11 cellular contexts compared by ENCODE assay signal in genomic region chr1:54277451-54278355, GRCh38.
DNase-seq lines count a peak whose midpoint lies in the region; ATAC-seq and TF ChIP-seq lines count a peak whose summit lies in the region.
"Had no signal": no experiment of that assay in that cellular context is flagged by ENCODE, and none has a peak within 500 bp of the region (broad histone marks: within the 10 kb centered on the region; RNA-seq: fewer than 3 reads in every experiment).

No MANE protein-coding gene starts in this region.

- no peaks in the 10 kb centered on the region for H3K9me3 Mint-ChIP-seq in HFFc6
- no peaks in the 10 kb centered on the region for H3K9me3 Mint-ChIP-seq in natural killer cell

- H3K27ac ChIP-seq in cingulate gyrus (ENCODE audit: low read depth, low read length): peak overlapping the region; percentile 78
- H3K27ac ChIP-seq: foreskin keratinocyte had no signal

- ATAC-seq in natural killer cell: no peak
- ATAC-seq: foreskin keratinocyte had no signal

- H3K27me3 Mint-ChIP-seq in HFFc6 (ENCODE audit: insufficient read depth): peaks cover 5% of the 10 kb centered on the region; the same call in 1 of the 2 replicates
- no peaks in the 10 kb centered on the region for H3K27me3 Mint-ChIP-seq in natural killer cell (ENCODE audit: low read depth in 2 of 2)

- TF ChIP-seq CTCF in AG10803 (conservative IDR thresholded peaks at IDR 0.05; ENCODE audit: low read length): peak; percentile 16; the same call in 1 of the 2 replicates
- no peak; the same call in 1 of the 2 replicates for TF ChIP-seq CTCF in HFFc6 (IDR thresholded peaks at IDR 0.05)
- no peak for TF ChIP-seq CTCF in natural killer cell (IDR thresholded peaks at IDR 0.05)

- H3K4me3 ChIP-seq in AG10803 (ENCODE audit: low read length): no peak overlapping the region

- intact Hi-C loops in natural killer cell (cut with micrococcal nuclease): no loop called here
- intact Hi-C loops in posterior cingulate gyrus (cut with DNase I): no loop called here

- H3K4me1 Mint-ChIP-seq in HFFc6 (ENCODE audit: low read depth) (peaks cover 71% of the 10 kb centered on the region), natural killer cell (peaks cover 58 to 60% of the 10 kb centered on the region in 2 donors)

- DNase-seq in AG10803 (ENCODE audit: low read depth) (peak; percentile 46), HFFc6 (no peak), natural killer cell (no peak), posterior cingulate gyrus (no peak), iPS-NIHi11 (ENCODE audit: low spot score) (no peak), HuH-7 (ENCODE audit: low spot score) (no peak), cerebellar cortex (ENCODE audit: low spot score) (no peak)
- DNase-seq: activated CD4-positive, alpha-beta T cell treated with anti-CD3 and anti-CD28 coated beads for 1 hour; foreskin keratinocyte; NCI-H1417 treated with DMSO at 0.1 percent for 48 hours had no signal

- H3K27ac Mint-ChIP-seq in HFFc6 (peak overlapping the region; percentile 32; the same call in 1 of the 2 replicates), natural killer cell (peak overlapping the region; percentile 85 to 92)

- H3K36me3 Mint-ChIP-seq in HFFc6 (ENCODE audit: low read depth): peaks cover 16% of the 10 kb centered on the region
- H3K36me3 Mint-ChIP-seq in natural killer cell: peaks cover 8% of the 10 kb centered on the region

- no peak overlapping the region for H3K4me3 Mint-ChIP-seq in HFFc6
- H3K4me3 Mint-ChIP-seq in natural killer cell: peak overlapping the region; percentile 74
